Comparison of ENCODE assay signal across 1 cellular context in genomic region chr15:55289573-55290360, GRCh38.
TF ChIP-seq lines count a peak whose summit lies in the region.

RAB27A (minus strand) TSS chr15:55289813; CDS start chr15:55234934, 54,879 bp downstream.

TF ChIP-seq in GM12878, 131 proteins besides CTCF, POLR2A, EP300 and RAD21 (continued from another document and continues in another):
- no peak for TF ChIP-seq ZNF592 (IDR thresholded peaks at IDR 0.05)
- no peak for TF ChIP-seq HDAC2 (IDR thresholded peaks at IDR 0.05)
- no peak; the same call in 1 of the 2 replicates for TF ChIP-seq YY1 (IDR thresholded peaks at IDR 0.05; ENCODE audit: low read depth, low read length)
- TF ChIP-seq BCL3 (IDR thresholded peaks at IDR 0.05; ENCODE audit: borderline replicate concordance, insufficient read depth, low read depth, low read length, poor library complexity, severe bottlenecking), result no peak
- TF ChIP-seq HDAC6 (IDR thresholded peaks at IDR 0.05; ENCODE audit: unreplicated experiment), result no peak
- no peak for TF ChIP-seq STAT1 (conservative IDR thresholded peaks at IDR 0.05)
- TF ChIP-seq ETV6 (conservative IDR thresholded peaks at IDR 0.05 in 1 of 2, IDR thresholded peaks at IDR 0.05 in 1 of 2; ENCODE audit: borderline replicate concordance in 1 of 2, low read depth in 1 of 2), result no peak
- TF ChIP-seq STAT3 (IDR thresholded peaks at IDR 0.05; ENCODE audit: low read depth, low read length), result no peak
- TF ChIP-seq ZBTB40 (IDR thresholded peaks at IDR 0.05; ENCODE audit: borderline replicate concordance), result no peak
- no peak for TF ChIP-seq USF1 (IDR thresholded peaks at IDR 0.05; ENCODE audit: borderline replicate concordance, extremely low read length, insufficient read depth, low read depth, low read length)
- TF ChIP-seq CBFB (IDR thresholded peaks at IDR 0.05; ENCODE audit: low read depth), result no peak
- TF ChIP-seq TCF3 (IDR thresholded peaks at IDR 0.05; ENCODE audit: borderline replicate concordance, insufficient read depth, low read depth, low read length), result no peak
- TF ChIP-seq RFX5 (IDR thresholded peaks at IDR 0.05; ENCODE audit: low read depth, low read length), result no peak
- no peak; the same call in 1 of the 2 replicates for TF ChIP-seq BACH1 (IDR thresholded peaks at IDR 0.05; ENCODE audit: borderline replicate concordance)
- TF ChIP-seq SMAD1 (IDR thresholded peaks at IDR 0.05; ENCODE audit: low read depth, partially characterized antibody), result no peak
- no peak for TF ChIP-seq TARDBP (IDR thresholded peaks at IDR 0.05; ENCODE audit: borderline replicate concordance)
- no peak for TF ChIP-seq CBX5 (IDR thresholded peaks at IDR 0.05; ENCODE audit: low read depth)
- no peak for TF ChIP-seq SMC3 (IDR thresholded peaks at IDR 0.05; ENCODE audit: borderline replicate concordance, low read length)
- TF ChIP-seq TCF7 (IDR thresholded peaks at IDR 0.05; ENCODE audit: borderline replicate concordance), result no peak
- TF ChIP-seq MLLT1 (IDR thresholded peaks at IDR 0.05), result peak; percentile 7; the same call in 1 of the 2 replicates
- TF ChIP-seq IRF4 (IDR thresholded peaks at IDR 0.05; ENCODE audit: low read depth, low read length), result no peak
- TF ChIP-seq LARP7 (IDR thresholded peaks at IDR 0.05), result peak; percentile 75
- no peak for TF ChIP-seq ZZZ3 (IDR thresholded peaks at IDR 0.05; ENCODE audit: control insufficient read depth, insufficient read length, low read depth)
- no peak for TF ChIP-seq JUNB (IDR thresholded peaks at IDR 0.05)
- no peak for TF ChIP-seq HDGF (IDR thresholded peaks at IDR 0.05)
- no peak for TF ChIP-seq POLR2AphosphoS2 (IDR thresholded peaks at IDR 0.05; ENCODE audit: low read depth, low read length)
- TF ChIP-seq NR2F1 (conservative IDR thresholded peaks at IDR 0.05), result peak; percentile 42; the same call in 1 of the 2 replicates
- TF ChIP-seq EGR1 (IDR thresholded peaks at IDR 0.05; ENCODE audit: borderline replicate concordance in 1 of 2, low read depth in 2 of 2, low read length in 2 of 2), result peak in 1 of 2 experiments; percentile 52; a peak in 1 of 3 replicates
- 0 out of 2 replicates have a peak, but pooled peaks have one; percentile 21 for TF ChIP-seq TAF1 (IDR thresholded peaks at IDR 0.05; ENCODE audit: borderline replicate concordance, low read depth, low read length)
- no peak for TF ChIP-seq ZBTB11 (CRISPR knock-in tag; IDR thresholded peaks at IDR 0.05)
- TF ChIP-seq CHD4 (IDR thresholded peaks at IDR 0.05), result no peak
- TF ChIP-seq SRF (IDR thresholded peaks at IDR 0.05; ENCODE audit: low read depth in 2 of 2, low read length in 2 of 2), result peak; percentile 78 to 90
- TF ChIP-seq KDM1A (IDR thresholded peaks at IDR 0.05; ENCODE audit: borderline replicate concordance), result no peak
- no peak for TF ChIP-seq CHD1 (IDR thresholded peaks at IDR 0.05; ENCODE audit: low read depth, low read length)
- TF ChIP-seq NBN (IDR thresholded peaks at IDR 0.05), result no peak
- no peak for TF ChIP-seq NR2C1 (IDR thresholded peaks at IDR 0.05)
- TF ChIP-seq PBX3 (IDR thresholded peaks at IDR 0.05; ENCODE audit: insufficient replicate concordance, low read depth, low read length), result no peak
- TF ChIP-seq ZNF274 (IDR thresholded peaks at IDR 0.05; ENCODE audit: insufficient read depth, insufficient read length), result no peak
- no peak for TF ChIP-seq CEBPB (IDR thresholded peaks at IDR 0.05; ENCODE audit: borderline replicate concordance in 1 of 2, low read depth in 2 of 2, low read length in 2 of 2)
- TF ChIP-seq ZNF687 (IDR thresholded peaks at IDR 0.05), result peak; percentile 45
- no peak for TF ChIP-seq KAT2A (conservative IDR thresholded peaks at IDR 0.05; ENCODE audit: control insufficient read depth, low read depth, low read length)
- no peak for TF ChIP-seq PAX8 (IDR thresholded peaks at IDR 0.05)
- TF ChIP-seq EED (IDR thresholded peaks at IDR 0.05; ENCODE audit: low read depth), result peak; percentile 65
